In the genomic region with DNA sequence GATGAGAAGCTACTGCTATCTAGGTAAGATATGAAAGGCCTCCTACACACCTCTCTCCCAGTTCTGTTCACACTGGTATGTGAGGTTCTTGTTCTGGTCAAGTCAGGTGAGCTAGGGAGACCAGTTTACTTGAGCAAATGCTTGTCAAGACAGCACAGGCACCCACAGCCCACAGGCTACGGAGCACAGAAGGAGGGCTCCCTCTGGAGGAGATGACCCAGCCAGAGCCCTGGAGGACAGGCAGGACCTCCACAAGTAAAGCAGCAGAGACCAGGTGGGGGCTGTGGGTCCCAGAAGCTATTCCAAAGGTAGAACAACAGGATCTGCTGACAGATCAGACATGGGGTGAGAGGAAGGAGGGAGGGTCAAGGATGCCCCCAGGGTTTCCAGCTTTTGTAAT, we compare ENCODE assay signal across 11 cellular contexts. TPM values are rescaled to one million over a fixed set of nuclear protein-coding genes. Genes with fewer than 3 reads are reported as not detected.
DNase-seq lines count a peak whose midpoint lies in the region; ATAC-seq, FAIRE-seq and TF ChIP-seq lines count a peak whose summit lies in the region.
"Had no signal": no experiment of that assay in that cellular context is flagged by ENCODE, and none has a peak within 500 bp of the region (broad histone marks: within the 10 kb centered on the region; RNA-seq: fewer than 3 reads in every experiment).

No MANE protein-coding gene starts in this region.

- DNase-seq in EH (ENCODE audit: low read depth) = peak; percentile 40
- no peak for DNase-seq in GM12878 (ENCODE audit: low read depth, low spot score)
- peak; percentile 37 to 41 for DNase-seq in lung microvascular endothelial cell (ENCODE audit: low read depth in 2 of 2)
- no peak for DNase-seq in KG1 (lab: John Stamatoyannopoulos, UW)
- no peak for DNase-seq in stimulated activated CD8-positive, alpha-beta memory T cell treated with anti-CD3 and anti-CD28 coated beads, Interleukin-4, amount 100 ng/mL, for 48 hours
- DNase-seq: NCI-H1048 had no signal

- no peak for FAIRE-seq in GM12878 (lab: Jason Lieb, UNC)

- H3K27ac ChIP-seq in GM12878 (ENCODE audit: control insufficient read depth, insufficient read depth) = no peak overlapping the region
- H3K27ac ChIP-seq: parathyroid adenoma, SJSA1 had no signal

- no peak overlapping the region for H3K9ac ChIP-seq in Loucy (ENCODE audit: low read depth, low read length, poor library complexity, severe bottlenecking)
- H3K9ac ChIP-seq in GM12878 (ENCODE audit: control insufficient read depth, insufficient read depth, low read length) = no peak overlapping the region
- H3K9ac ChIP-seq: parathyroid adenoma had no signal

- H3K79me2 ChIP-seq in Loucy (ENCODE audit: insufficient read depth, low read length) (no peaks in the 10 kb centered on the region), GM12878 (ENCODE audit: control insufficient read depth, insufficient read depth, low read length) (no peaks in the 10 kb centered on the region)

- CTCF ChIA-PET in GM12878 (lab: Yijun Ruan, JAX) = interaction anchor here (0.9 to 1.1 kb wide), 2 partner anchors 118 to 120 kb away, joined by 3 to 4 read pairs; partner anchors contain the start of gene EDEM2

- H4K20me1 ChIP-seq in Loucy (ENCODE audit: insufficient read depth, low read length, poor library complexity, severe bottlenecking) = no peaks in the 10 kb centered on the region
- H4K20me1 ChIP-seq in GM12878 (ENCODE audit: control insufficient read depth, insufficient read depth) = no peaks in the 10 kb centered on the region

- H2AFZ ChIP-seq in Loucy (ENCODE audit: low read length) (no peak overlapping the region), GM12878 (ENCODE audit: control insufficient read depth, low read depth, low read length) (no peak overlapping the region)
- H2AFZ ChIP-seq: parathyroid adenoma had no signal

- H3K4me2 ChIP-seq in Loucy (ENCODE audit: low read depth, low read length, poor library complexity, severe bottlenecking) (no peak overlapping the region), GM12878 (ENCODE audit: control insufficient read depth, insufficient read depth) (no peak overlapping the region)

- no peaks in the 10 kb centered on the region for H3K27me3 ChIP-seq in Loucy (ENCODE audit: insufficient read depth, low read length, poor library complexity, severe bottlenecking)
- no peaks in the 10 kb centered on the region for H3K27me3 ChIP-seq in GM12878 (replicated peaks in 1 of 2; ENCODE audit: control insufficient read depth in 2 of 2, insufficient read depth in 2 of 2, low read length in 1 of 2)
- H3K27me3 ChIP-seq: SJSA1 had no signal

- no peaks in the 10 kb centered on the region for H3K9me2 ChIP-seq in Loucy (replicated peaks; ENCODE audit: low read depth, low read length)

- H3K4me3 ChIP-seq in Loucy (ENCODE audit: low read length, poor library complexity, severe bottlenecking) (no peak overlapping the region), GM12878 (no peak overlapping the region)
- H3K4me3 ChIP-seq: SJSA1 had no signal

- H3F3A ChIP-seq in Loucy (ENCODE audit: low read depth) = no peaks in the 10 kb centered on the region

- TF ChIP-seq CTCF in Loucy (conservative IDR thresholded peaks at IDR 0.05; ENCODE audit: low read length) (peak; percentile 50), GM12878 (IDR thresholded peaks at IDR 0.05 in 2 of 3, conservative IDR thresholded peaks at IDR 0.05 in 1 of 3; ENCODE audit: control insufficient read depth in 2 of 3, extremely low read depth in 1 of 3, insufficient read depth in 1 of 3, low read depth in 3 of 3, low read length in 3 of 3) (no peak)

- in situ Hi-C loops in GM12878 (cut with MboI) = loop anchor here (5.0 to 25.0 kb wide), 2 partner anchors 117 to 427 kb away; partner anchors contain the start of genes EDEM2 and NCOA6

- ATAC-seq in GM12878 (no peak), HG03342 (IDR thresholded peaks at IDR 0.05; ENCODE audit: unreplicated experiment) (no peak), GM21423 (IDR thresholded peaks at IDR 0.05; ENCODE audit: unreplicated experiment) (no peak)

- TF ChIP-seq RAD21 in GM12878 (IDR thresholded peaks at IDR 0.05; ENCODE audit: insufficient read depth, low read depth, low read length) = 0 out of 2 replicates have a peak, but pooled peaks have one; percentile 12

- RAD21 ChIA-PET in GM12878 (lab: Charles Lee; ENCODE audit: unreplicated experiment) = no interaction called here

- no peaks in the 10 kb centered on the region for H3K36me3 ChIP-seq in Loucy (ENCODE audit: insufficient read depth, low read length)
- no peaks in the 10 kb centered on the region; a peak in 1 of 4 replicates for H3K36me3 ChIP-seq in GM12878 (ENCODE audit: control insufficient read depth in 2 of 2, insufficient read depth in 2 of 2, low read length in 1 of 2)

- no peak for TF ChIP-seq POLR2A in GM12878 (IDR thresholded peaks at IDR 0.05; ENCODE audit: low read depth, low read length)

- TF ChIP-seq EP300 in GM12878 (IDR thresholded peaks at IDR 0.05; ENCODE audit: borderline replicate concordance in 1 of 2, control insufficient read depth in 1 of 2, low read depth in 2 of 2, low read length in 2 of 2) = no peak

- POLR2A ChIA-PET in GM12878 (lab: Charles Lee) = no interaction called here

- H3K9me3 ChIP-seq in Loucy (ENCODE audit: insufficient read depth, low read depth, low read length) (no peaks in the 10 kb centered on the region), GM12878 (replicated peaks; ENCODE audit: control insufficient read depth, insufficient read depth, low read length) (no peaks in the 10 kb centered on the region)
- H3K9me3 ChIP-seq: SJSA1 had no signal

- BruUV-seq in GM12878 (replicated peaks; lab: Mats Ljungman, UMichigan) = no TSS peak

- WGBS in GM12878 (ENCODE audit: insufficient coverage, insufficient replicate concordance, low lambda C conversion rate, missing lambda C conversion rate) = 25% methylated on average over 1 of the region's 1 CpG

- no peaks in the 10 kb centered on the region for H3K4me1 ChIP-seq in Loucy (ENCODE audit: insufficient read depth, low read length, poor library complexity, severe bottlenecking)
- no peaks in the 10 kb centered on the region for H3K4me1 ChIP-seq in GM12878 (ENCODE audit: control insufficient read depth, insufficient read depth, low read length)

- SMC1A ChIA-PET in GM12878 (lab: Charles Lee; ENCODE audit: uncharacterized antibody, unreplicated experiment) = interaction anchor here (0.6 to 1.2 kb wide), 2 partner anchors 13 to 118 kb away, joined by 3 to 4 read pairs; no protein-coding TSS in a partner anchor

- intact Hi-C loops in GM12878 (cut with micrococcal nuclease; ENCODE audit: unreplicated experiment) = loop anchor here (5.0 kb wide), 1 partner anchor 167 kb away; no protein-coding TSS in a partner anchor

RNA-seq across cellular contexts. Expression of gene MMP24OS, which starts 13.2 kb away (rescaled TPM):
- 68.0 and 70.0 TPM in 2 replicates for total RNA-seq in GM12878 (2013; cell fraction: nucleolus; rRNA removed)
- total RNA-seq in GM12878 (2014; rRNA removed) = 9.6 and 10.7 TPM in 2 replicates
- total RNA-seq in GM12878 (2014; rRNA removed; fragmentation: Illumina TruSeq; extraction: Trizol) = 6.2 and 7.1 TPM in 2 replicates
- total RNA-seq in GM12878 (2021) = 30.9 and 31.4 TPM in 2 replicates
- 9.2 TPM for polyA plus RNA-seq in GM12878 (2011; ENCODE audit: low read depth)
- 9.6 and 12.3 TPM in 2 replicates for polyA plus RNA-seq in GM12878 (2011; rRNA removed)
- polyA plus RNA-seq in GM12878 (2011; cell fraction: cytosol; rRNA removed) = 16.2 and 16.5 TPM in 2 replicates
- polyA plus RNA-seq in GM12878 (2011; cell fraction: nucleus; rRNA removed) = 31.7 and 36.4 TPM in 2 replicates
- 31.3 and 32.3 TPM in 2 replicates for polyA plus RNA-seq in GM12878 (2012)
- polyA plus RNA-seq in GM12878 (2014; fragmentation: Illumina TruSeq; extraction: Trizol) = 3.4 and 9.1 TPM in 2 replicates
- 1 to 10 TPM; 2.0 to 3.6 TPM for polyA plus RNA-seq in GM12878 (2014; fragmentation: Nextera tagmentation; extraction: Ambion mirVana)
- polyA plus RNA-seq in GM12878 (2014; rRNA removed) = 25.8 and 27.9 TPM in 2 replicates
- 10 to 100 TPM; 18.3 to 20.0 TPM for polyA plus RNA-seq in GM12878 (2016; fragmentation: Nextera tagmentation; extraction: Ambion mirVana)
- polyA minus RNA-seq in GM12878 (2011; rRNA and poly(A)+ RNA removed) = 10.9 and 26.3 TPM in 2 replicates
- 12.2 and 16.9 TPM in 2 replicates for polyA minus RNA-seq in GM12878 (2011; cell fraction: cytosol; rRNA and poly(A)+ RNA removed)
- 35.1 and 46.4 TPM in 2 replicates for polyA minus RNA-seq in GM12878 (2011; cell fraction: nucleus; rRNA and poly(A)+ RNA removed)
- total RNA-seq in lung microvascular endothelial cell = 3.1 and 5.8 TPM in 2 replicates

RNA-seq across cellular contexts. Expression of gene EIF6, which starts 19.8 kb away (rescaled TPM):
- 28.7 and 28.9 TPM in 2 replicates for total RNA-seq in GM12878 (2013; cell fraction: nucleolus; rRNA removed)
- total RNA-seq in GM12878 (2014; rRNA removed) (189 and 194 TPM in 2 replicates), GM12878 (2014; rRNA removed; fragmentation: Illumina TruSeq; extraction: Trizol) (120 and 127 TPM in 2 replicates), GM12878 (2021) (163 and 168 TPM in 2 replicates), lung microvascular endothelial cell (138 and 161 TPM in 2 replicates)
- 83.6 TPM for polyA plus RNA-seq in GM12878 (2011; ENCODE audit: low read depth)
- polyA plus RNA-seq in GM12878 (2011; rRNA removed) (91.4 and 179 TPM in 2 replicates), GM12878 (2014; fragmentation: Illumina TruSeq; extraction: Trizol) (88.4 and 164 TPM in 2 replicates), GM12878 (2014; fragmentation: Nextera tagmentation; extraction: Ambion mirVana) (100 to 1,000 TPM; 405 to 607 TPM), GM12878 (2014; rRNA removed) (204 and 214 TPM in 2 replicates), GM12878 (2016; fragmentation: Nextera tagmentation; extraction: Ambion mirVana) (100 to 1,000 TPM; 256 to 277 TPM)
- 259 and 394 TPM in 2 replicates for polyA plus RNA-seq in GM12878 (2011; cell fraction: cytosol; rRNA removed)
- 240 and 253 TPM in 2 replicates for polyA plus RNA-seq in GM12878 (2011; cell fraction: nucleus; rRNA removed)
- polyA plus RNA-seq in GM12878 (2012) = 92.0 and 97.7 TPM in 2 replicates
- 121 and 171 TPM in 2 replicates for polyA minus RNA-seq in GM12878 (2011; rRNA and poly(A)+ RNA removed)
- 35.1 and 47.9 TPM in 2 replicates for polyA minus RNA-seq in GM12878 (2011; cell fraction: cytosol; rRNA and poly(A)+ RNA removed)
- 25.6 and 46.9 TPM in 2 replicates for polyA minus RNA-seq in GM12878 (2011; cell fraction: nucleus; rRNA and poly(A)+ RNA removed)

RNA-seq across cellular contexts. Expression of gene FAM83C, which starts 27.5 kb away (rescaled TPM):
- not detected in 2 replicates for total RNA-seq in GM12878 (2013; cell fraction: nucleolus; rRNA removed)
- total RNA-seq in GM12878 (2014; rRNA removed) = not detected in 2 replicates
- not detected in 2 replicates for total RNA-seq in GM12878 (2014; rRNA removed; fragmentation: Illumina TruSeq; extraction: Trizol)
- total RNA-seq in GM12878 (2021) = not detected in 2 replicates
- not detected for polyA plus RNA-seq in GM12878 (2011; ENCODE audit: low read depth)
- polyA plus RNA-seq in GM12878 (2011; rRNA removed) = not detected in 2 replicates
- not detected in 2 replicates for polyA plus RNA-seq in GM12878 (2011; cell fraction: cytosol; rRNA removed)
- polyA plus RNA-seq in GM12878 (2011; cell fraction: nucleus; rRNA removed) = not detected in 2 replicates
- 0.05 TPM in 1 of 2 replicates, not detected in the other for polyA plus RNA-seq in GM12878 (2012)
- polyA plus RNA-seq in GM12878 (2014; fragmentation: Illumina TruSeq; extraction: Trizol) = not detected in 2 replicates
- polyA plus RNA-seq in GM12878 (2014; fragmentation: Nextera tagmentation; extraction: Ambion mirVana) = not detected
- polyA plus RNA-seq in GM12878 (2014; rRNA removed) = not detected in 2 replicates
- not detected for polyA plus RNA-seq in GM12878 (2016; fragmentation: Nextera tagmentation; extraction: Ambion mirVana)
- polyA minus RNA-seq in GM12878 (2011; rRNA and poly(A)+ RNA removed) = not detected in 2 replicates
- polyA minus RNA-seq in GM12878 (2011; cell fraction: cytosol; rRNA and poly(A)+ RNA removed) = not detected in 2 replicates
- polyA minus RNA-seq in GM12878 (2011; cell fraction: nucleus; rRNA and poly(A)+ RNA removed) = not detected in 2 replicates
- total RNA-seq in lung microvascular endothelial cell = not detected in 2 replicates
- total RNA-seq: SJSA1 had no signal

RNA-seq across cellular contexts. Expression of gene MMP24, which starts 38.3 kb away (rescaled TPM):
- total RNA-seq in GM12878 (2013; cell fraction: nucleolus; rRNA removed) = not detected in 2 replicates
- total RNA-seq in GM12878 (2014; rRNA removed) = not detected in 2 replicates
- total RNA-seq in GM12878 (2014; rRNA removed; fragmentation: Illumina TruSeq; extraction: Trizol) = not detected in 2 replicates
- total RNA-seq in GM12878 (2021) = not detected in 2 replicates
- polyA plus RNA-seq in GM12878 (2011; ENCODE audit: low read depth) = 0.12 TPM
- polyA plus RNA-seq in GM12878 (2011; rRNA removed) = 0.01 TPM in 1 of 2 replicates, not detected in the other
- not detected in 2 replicates for polyA plus RNA-seq in GM12878 (2011; cell fraction: cytosol; rRNA removed)
- not detected in 2 replicates for polyA plus RNA-seq in GM12878 (2011; cell fraction: nucleus; rRNA removed)
- 0.21 and 0.27 TPM in 2 replicates for polyA plus RNA-seq in GM12878 (2012)
- 0.01 TPM in 1 of 2 replicates, not detected in the other for polyA plus RNA-seq in GM12878 (2014; fragmentation: Illumina TruSeq; extraction: Trizol)
- polyA plus RNA-seq in GM12878 (2014; fragmentation: Nextera tagmentation; extraction: Ambion mirVana) = under 1 TPM; 0.02 to 0.04 TPM
- 0.03 TPM in 1 of 2 replicates, not detected in the other for polyA plus RNA-seq in GM12878 (2014; rRNA removed)
- under 1 TPM; 0.06 to 0.11 TPM for polyA plus RNA-seq in GM12878 (2016; fragmentation: Nextera tagmentation; extraction: Ambion mirVana)
- polyA minus RNA-seq in GM12878 (2011; rRNA and poly(A)+ RNA removed) = not detected in 2 replicates
- not detected in 2 replicates for polyA minus RNA-seq in GM12878 (2011; cell fraction: cytosol; rRNA and poly(A)+ RNA removed)
- polyA minus RNA-seq in GM12878 (2011; cell fraction: nucleus; rRNA and poly(A)+ RNA removed) = not detected in 2 replicates
- under 0.01 and 0.20 TPM in 2 replicates for total RNA-seq in lung microvascular endothelial cell

Comparison
In these comparisons a context has a peak if more than half of its experiments do, and no peak if none do; other contexts are left out.
1. DNase-seq: peak in EH (single experiment) and lung microvascular endothelial cell (2 of 2); none in GM12878 (single experiment), KG1 (single experiment) and stimulated activated CD8-positive, alpha-beta memory T cell treated with anti-CD3 and anti-CD28 coated beads, Interleukin-4, amount 100 ng/mL, for 48 hours (single experiment).